Comparison of ENCODE assay signal across 8 cellular contexts in the genomic region with DNA sequence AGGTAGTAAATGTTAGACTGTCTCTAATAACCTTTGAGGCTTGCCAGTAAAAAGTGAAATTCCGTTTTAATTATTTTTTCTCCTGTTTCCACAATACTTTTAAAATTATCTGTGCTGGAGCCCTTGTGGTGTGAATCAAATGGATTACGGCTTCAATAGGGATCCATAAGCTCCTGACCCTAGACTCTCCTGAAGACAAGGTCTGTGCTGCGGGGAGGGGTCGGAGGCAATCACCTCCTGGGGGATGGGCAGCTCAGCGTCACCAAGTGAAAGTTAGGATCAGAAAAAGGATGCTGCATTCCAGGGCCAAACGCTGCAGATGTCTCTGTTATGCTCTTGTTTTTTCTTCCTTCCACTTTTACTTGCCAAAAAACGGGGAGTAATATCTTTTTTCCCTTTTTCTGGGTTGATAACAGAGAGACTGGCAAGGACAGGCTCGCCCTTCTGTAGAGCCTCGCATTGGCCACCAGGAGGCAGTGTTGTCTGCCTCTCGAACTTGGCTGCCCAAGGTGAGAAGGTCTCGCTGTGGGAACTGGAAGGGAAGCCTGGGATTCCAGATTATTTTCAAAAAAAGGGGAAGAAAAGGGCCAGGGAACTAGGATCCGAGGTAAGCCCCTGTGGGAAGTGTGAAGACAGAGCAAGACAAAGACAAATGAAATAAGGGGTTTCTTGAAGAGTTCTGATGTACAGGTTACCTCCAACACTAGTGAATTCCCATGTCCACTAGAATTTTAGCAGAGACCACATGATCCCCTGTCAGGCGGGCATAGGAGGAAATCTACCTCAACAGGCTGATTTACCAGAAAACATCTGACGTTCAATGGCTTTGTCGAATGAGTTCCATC.
DNase-seq lines count a peak whose midpoint lies in the region; ATAC-seq and TF ChIP-seq lines count a peak whose summit lies in the region.

No MANE protein-coding gene starts in this region.

- intact Hi-C loops in A673 (cut with micrococcal nuclease; ENCODE audit: unreplicated experiment): no loop called here

- TF ChIP-seq CTCF in A673 (conservative IDR thresholded peaks at IDR 0.05; ENCODE audit: low read depth, low read length): peak; percentile 79
- TF ChIP-seq CTCF in GM12875 (IDR thresholded peaks at IDR 0.05; ENCODE audit: borderline replicate concordance, insufficient read depth, low read depth, low read length): peak; percentile 84
- TF ChIP-seq CTCF in VCaP (conservative IDR thresholded peaks at IDR 0.05): peak; percentile 86

- ATAC-seq in HG03520 (IDR thresholded peaks at IDR 0.05; ENCODE audit: unreplicated experiment): no peak

- DNase-seq in A673 (ENCODE audit: low spot score) (peak; percentile 35), superior temporal gyrus (ENCODE audit: extremely low spot score) (peak; percentile 78)
- no peak for DNase-seq in activated CD4-positive, CD25-positive, alpha-beta regulatory T cell (lab: John Stamatoyannopoulos, UW)

- CTCF ChIA-PET in A673 (lab: Charles Lee): no interaction called here

- H3K36me3 ChIP-seq in A673 (ENCODE audit: insufficient read depth, low read length, poor library complexity, severe bottlenecking): no peaks in the 10 kb centered on the region
- H3K36me3 ChIP-seq in HUES48 (ENCODE audit: control insufficient read depth, insufficient read depth, low read length): no peaks in the 10 kb centered on the region
- H3K36me3 ChIP-seq in iPS-15b (ENCODE audit: control insufficient read depth, insufficient read depth, low read length): no peaks in the 10 kb centered on the region

- no peaks in the 10 kb centered on the region for H3K27me3 ChIP-seq in A673 (replicated peaks; ENCODE audit: insufficient read depth, low read depth, low read length, poor library complexity)
- H3K27me3 ChIP-seq in HUES48 (ENCODE audit: control insufficient read depth, insufficient read depth, low read length): no peaks in the 10 kb centered on the region
- no peaks in the 10 kb centered on the region for H3K27me3 ChIP-seq in iPS-15b (ENCODE audit: control insufficient read depth, insufficient read depth, low read length)

- H3K27ac ChIP-seq in A673 (ENCODE audit: low read depth, low read length, poor library complexity, severe bottlenecking): no peak overlapping the region
- H3K27ac ChIP-seq in HUES48 (ENCODE audit: low read depth, low read length): no peak overlapping the region
- H3K27ac ChIP-seq in VCaP: no peak overlapping the region

- POLR2A ChIA-PET in A673 (lab: Charles Lee; ENCODE audit: low non-redundant PET): no interaction called here

- H3K9ac ChIP-seq in HUES48 (ENCODE audit: low read depth, low read length) (no peak overlapping the region), iPS-15b (ENCODE audit: low read depth, low read length) (no peak overlapping the region)

- no TSS peak for BruUV-seq in A673 (replicated peaks; lab: Mats Ljungman, UMichigan)

- H3K4me3 ChIP-seq in A673 (ENCODE audit: low read depth, low read length, poor library complexity, severe bottlenecking) (no peak overlapping the region), GM12875 (ENCODE audit: low read depth, low read length) (no peak overlapping the region), HUES48 (ENCODE audit: low read depth, low read length) (peak overlapping the region; percentile 61), iPS-15b (ENCODE audit: low read depth, low read length) (peak overlapping the region; percentile 39)

- H3K9me3 ChIP-seq in A673 (ENCODE audit: low read depth, low read length, poor library complexity, severe bottlenecking) (no peaks in the 10 kb centered on the region), HUES48 (ENCODE audit: control insufficient read depth, insufficient read depth, low read length) (0 out of 2 replicates have a peak, but pooled peaks cover 10% of the 10 kb centered on the region), iPS-15b (ENCODE audit: control insufficient read depth, insufficient read depth, low read length) (peaks cover 3% of the 10 kb centered on the region)

- H3K4me1 ChIP-seq in A673 (ENCODE audit: insufficient read depth, low read length, poor library complexity, severe bottlenecking) (no peaks in the 10 kb centered on the region), HUES48 (ENCODE audit: control insufficient read depth, insufficient read depth, low read length) (no peaks in the 10 kb centered on the region), iPS-15b (ENCODE audit: control insufficient read depth, insufficient read depth, low read length) (peaks cover 5% of the 10 kb centered on the region)

Comparison
In these comparisons a context has a peak if more than half of its experiments do, and no peak if none do; other contexts are left out.
1. DNase-seq: peak in A673 (single experiment) and superior temporal gyrus (single experiment); none in activated CD4-positive, CD25-positive, alpha-beta regulatory T cell (0 of 4).
2. H3K4me3 ChIP-seq: peak in HUES48 (single experiment) and iPS-15b (single experiment); none in A673 (single experiment) and GM12875 (single experiment).
3. Peak in every context shown above with its lines, with median percentiles within 50 percentile points of each other: CTCF ChIP-seq.